Comparison of ENCODE assay signal across 17 cellular contexts in the genomic region with DNA sequence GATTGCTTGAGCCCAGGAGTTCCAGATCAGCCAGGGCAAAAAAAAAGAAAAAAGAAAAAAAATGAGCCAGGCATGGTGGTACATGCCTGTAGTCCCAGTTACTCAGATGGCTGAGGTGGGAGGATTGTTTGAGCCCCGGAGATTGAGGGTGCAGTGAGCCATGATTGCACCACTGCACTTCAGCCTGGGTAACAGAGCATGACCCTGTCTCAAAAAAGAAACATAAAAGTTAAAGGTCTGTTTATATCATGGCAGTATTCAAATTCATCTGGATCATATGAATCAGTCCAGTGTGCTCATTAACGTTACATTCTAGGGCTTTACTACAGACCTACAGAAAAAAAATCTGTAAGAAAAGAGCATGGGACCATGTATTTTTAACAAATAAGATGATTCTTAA. TPM values are rescaled to one million over a fixed set of nuclear protein-coding genes. Genes with fewer than 3 reads are reported as not detected.
DNase-seq lines count a peak whose midpoint lies in the region; ATAC-seq, FAIRE-seq and TF ChIP-seq lines count a peak whose summit lies in the region.
"Had no signal": no experiment of that assay in that cellular context is flagged by ENCODE, and none has a peak within 500 bp of the region (broad histone marks: within the 10 kb centered on the region; RNA-seq: fewer than 3 reads in every experiment).

No MANE protein-coding gene starts in this region.

- peaks cover 15% of the 10 kb centered on the region; the same call in 1 of the 2 replicates for H4K20me1 ChIP-seq in Karpas-422 (ENCODE audit: insufficient read depth, low read depth, low read length)

- H3K27me3 ChIP-seq in Karpas-422 (ENCODE audit: low read length): no peaks in the 10 kb centered on the region
- H3K27me3 ChIP-seq: brain microvascular endothelial cell had no signal

- H3K9me3 ChIP-seq in Karpas-422 (ENCODE audit: low read length): no peaks in the 10 kb centered on the region
- no peaks in the 10 kb centered on the region for H3K9me3 ChIP-seq in T-helper 17 cell (ENCODE audit: control insufficient read depth, low read length, poor library complexity, severe bottlenecking)

- TF ChIP-seq POLR2A in GM12891 (IDR thresholded peaks at IDR 0.05; ENCODE audit: low read depth, low read length): no peak

- H3K27me3 Mint-ChIP-seq in T-helper 17 cell: no peaks in the 10 kb centered on the region
- H3K27me3 Mint-ChIP-seq: activated T-helper 17 cell treated with anti-CD3 and anti-CD28 coated beads, Interleukin-2, amount 50 U/mL, for 72 hours had no signal

- peak overlapping the region; percentile 53 for H3K4me3 ChIP-seq in Karpas-422 (ENCODE audit: low read length)
- H3K4me3 ChIP-seq: lung had no signal

- peak; percentile 87 for FAIRE-seq in GM12891 (lab: Jason Lieb, UNC)
- FAIRE-seq: urothelium cell line had no signal

- H3K4me2 ChIP-seq in Karpas-422 (ENCODE audit: low read depth, low read length, poor library complexity, severe bottlenecking): peak overlapping the region; percentile 65

- peaks cover 36% of the 10 kb centered on the region for H3K36me3 ChIP-seq in Karpas-422 (ENCODE audit: insufficient read depth, low read length)

- peaks cover 98% of the 10 kb centered on the region for H3K79me2 ChIP-seq in Karpas-422 (ENCODE audit: low read length)

- intact Hi-C loops in Right ventricle myocardium superior (cut with DNase I): no loop called here

- H3K36me3 Mint-ChIP-seq in T-helper 17 cell (ENCODE audit: low read depth): peaks cover 12% of the 10 kb centered on the region

- peak; percentile 67 for ATAC-seq in GM19452 (IDR thresholded peaks at IDR 0.05; ENCODE audit: unreplicated experiment)
- ATAC-seq in HG02938 (IDR thresholded peaks at IDR 0.05; ENCODE audit: unreplicated experiment): peak; percentile 46
- no peak for ATAC-seq in T-helper 17 cell
- ATAC-seq in Right ventricle myocardium superior (ENCODE audit: poor library complexity): no peak
- ATAC-seq: activated CD4-positive, CD25-positive, alpha-beta regulatory T cell treated with anti-CD3 and anti-CD28 coated beads, Interleukin-2, amount 50 U/mL, for 24 hours; activated T-helper 17 cell treated with anti-CD3 and anti-CD28 coated beads, Interleukin-2, amount 50 U/mL, for 72 hours; HCT116 had no signal

- peak overlapping the region; percentile 49 for H3K9ac ChIP-seq in Karpas-422 (ENCODE audit: low read length)

- H3K9me2 ChIP-seq in Karpas-422 (replicated peaks; ENCODE audit: insufficient read depth, low read length): no peaks in the 10 kb centered on the region

- H3K4me1 Mint-ChIP-seq in T-helper 17 cell: peaks cover 17% of the 10 kb centered on the region

- no peak overlapping the region for H3K4me3 Mint-ChIP-seq in T-helper 17 cell
- H3K4me3 Mint-ChIP-seq: activated T-helper 17 cell treated with anti-CD3 and anti-CD28 coated beads, Interleukin-2, amount 50 U/mL, for 72 hours had no signal

- peak overlapping the region; percentile 92 for H3K27ac ChIP-seq in Karpas-422 (ENCODE audit: low read length)
- H3K27ac ChIP-seq: brain microvascular endothelial cell had no signal

- no peak for DNase-seq in GM12891 (ENCODE audit: insufficient read length, low spot score)
- peak; percentile 90 for DNase-seq in Karpas-422
- no peak for DNase-seq in activated T-cell treated with anti-CD3 and anti-CD28 coated beads, Interleukin-2, amount 50 U/mL, for 48 hours
- no peak for DNase-seq in T-helper 17 cell
- no peak for DNase-seq in T-helper 9 cell
- DNase-seq in Right ventricle myocardium superior: no peak
- DNase-seq: brain microvascular endothelial cell; NCI-H1694; NK-92 treated with Interleukin-12 subunit alpha and Interleukin-12 subunit beta, amount 100 ng/mL, for 24 hours; nucleus accumbens had no signal

- no peak overlapping the region for H2AFZ ChIP-seq in Karpas-422 (ENCODE audit: low read length)

- H3K27ac Mint-ChIP-seq in T-helper 17 cell: no peak overlapping the region
- H3K27ac Mint-ChIP-seq: activated T-helper 17 cell treated with anti-CD3 and anti-CD28 coated beads, Interleukin-2, amount 50 U/mL, for 72 hours had no signal

- peaks cover 89% of the 10 kb centered on the region for H3K4me1 ChIP-seq in Karpas-422 (ENCODE audit: low read length)

TF ChIP-seq in GM12891, 5 proteins besides CTCF, POLR2A, EP300 and RAD21:
- TF ChIP-seq SPI1 (IDR thresholded peaks at IDR 0.05; ENCODE audit: low read depth, low read length): no peak
- TF ChIP-seq PAX5 (IDR thresholded peaks at IDR 0.05; ENCODE audit: insufficient read depth, low read length, severe bottlenecking): peak; percentile 67
- no peak for TF ChIP-seq TAF1 (IDR thresholded peaks at IDR 0.05; ENCODE audit: low read depth, low read length)

RNA-seq across cellular contexts. Expression of gene HSD17B12, which starts 13.9 kb away (rescaled TPM):
- polyA plus RNA-seq in GM12891 (2012; ENCODE audit: low read depth, missing spikeins): 25.1 TPM
- total RNA-seq in Karpas-422 (2014; rRNA removed; shearing (Covaris generic); ENCODE audit: low replicate concordance): 156 and 355 TPM in 2 replicates
- total RNA-seq in T-helper 17 cell (10 to 100 TPM; 18.5 to 19.1 TPM), Right ventricle myocardium superior (63.3 TPM)

Comparison
In these comparisons a context has a peak if more than half of its experiments do, and no peak if none do; other contexts are left out.
1. ATAC-seq: peak in GM19452 (single experiment) and HG02938 (single experiment); none in T-helper 17 cell (single experiment) and Right ventricle myocardium superior (single experiment).